8 cellular contexts compared by ENCODE assay signal in the genomic region with DNA sequence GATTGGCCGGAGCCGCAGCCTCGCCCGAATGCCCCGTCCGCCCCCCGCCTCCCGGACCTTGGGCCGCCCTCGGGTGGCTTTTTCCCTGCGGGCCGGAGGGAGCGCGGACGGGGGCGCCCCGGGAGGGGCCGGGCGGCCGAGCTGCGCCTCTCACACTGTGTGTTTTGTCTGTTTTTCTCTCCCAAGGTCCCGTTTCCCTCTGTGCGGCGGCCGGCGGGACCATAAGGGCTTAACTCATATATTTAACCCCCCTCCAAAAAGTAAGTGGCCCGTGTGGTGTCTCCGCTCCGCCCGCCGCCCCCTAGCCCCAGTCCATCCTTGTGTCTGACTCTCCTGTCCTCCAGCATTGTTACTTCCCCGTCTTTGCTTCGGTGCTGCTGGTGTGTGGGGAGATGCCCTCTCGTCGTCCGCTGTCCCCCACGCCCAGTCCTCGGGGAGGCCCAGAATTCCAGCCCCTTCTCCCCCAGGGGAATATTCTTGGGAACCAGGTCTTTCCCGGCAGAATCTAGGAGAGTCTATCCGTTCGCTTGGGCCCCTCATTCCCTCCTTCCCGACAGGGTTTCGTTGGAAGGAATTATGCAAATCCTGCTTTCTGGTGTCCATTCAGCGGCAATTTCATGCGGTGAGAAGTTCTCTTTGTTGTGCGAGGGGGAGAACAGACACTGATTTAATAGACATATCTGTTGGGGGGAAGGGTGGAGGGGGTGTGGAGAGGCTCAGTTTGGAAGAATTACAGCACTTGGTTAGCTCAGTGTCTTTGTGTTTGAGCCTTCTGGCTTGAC. TPM values are rescaled to one million over a fixed set of nuclear protein-coding genes. Genes with fewer than 3 reads are reported as not detected.
DNase-seq lines count a peak whose midpoint lies in the region; ATAC-seq and TF ChIP-seq lines count a peak whose summit lies in the region.

No MANE protein-coding gene starts in this region.

- no peak for TF ChIP-seq CTCF in BE2C (IDR thresholded peaks at IDR 0.05; ENCODE audit: low read depth, low read length)
- no peak for TF ChIP-seq CTCF in VCaP (conservative IDR thresholded peaks at IDR 0.05)
- TF ChIP-seq CTCF in epithelial cell of esophagus (IDR thresholded peaks at IDR 0.05; ENCODE audit: insufficient read depth, low read depth, low read length, missing control alignments): no peak
- no peak for TF ChIP-seq CTCF in upper lobe of left lung (IDR thresholded peaks at IDR 0.05)

- H3K27ac ChIP-seq in VCaP: peak overlapping the region; percentile 92
- peak overlapping the region; percentile 96 for H3K27ac ChIP-seq in mucosa of rectum (ENCODE audit: low read depth in 2 of 2, low read length in 2 of 2)
- H3K27ac ChIP-seq in upper lobe of left lung: peak overlapping the region; percentile 94 to 99 (median 95)

- H3K9me3 ChIP-seq in BE2C: no peaks in the 10 kb centered on the region
- H3K9me3 ChIP-seq in mucosa of rectum (ENCODE audit: control insufficient read depth in 2 of 2, low read length in 2 of 2): no peaks in the 10 kb centered on the region
- H3K9me3 ChIP-seq in upper lobe of left lung: no peaks in the 10 kb centered on the region

- WGBS in upper lobe of left lung, 2 donors: 3 to 4% methylated on average over 24 to 26 of the region's 46 CpGs

- DNase-seq in BE2C (peak; percentile 33), HT-29 (ENCODE audit: low spot score) (peak; percentile 48), epithelial cell of esophagus (ENCODE audit: low read depth) (peak; percentile 40), upper lobe of left lung (peak in 1 of 2 donors; percentile 36), dedifferentiated amniotic fluid mesenchymal stem cell (ENCODE audit: extremely low spot score) (no peak)

- no peak for TF ChIP-seq EP300 in upper lobe of left lung (IDR thresholded peaks at IDR 0.05)

- peak overlapping the region; percentile 76 to 84 for H3K9ac ChIP-seq in mucosa of rectum (ENCODE audit: low read depth in 1 of 2, low read length in 2 of 2)

- H3K36me3 ChIP-seq in BE2C (no peaks in the 10 kb centered on the region; the same call in 1 of the 2 replicates), mucosa of rectum (ENCODE audit: control insufficient read depth in 2 of 2, insufficient read depth in 2 of 2, low read length in 2 of 2) (peaks cover 0 to 2% of the 10 kb centered on the region in 2 donors), upper lobe of left lung (no peaks in the 10 kb centered on the region)

- H3K27me3 ChIP-seq in BE2C (no peaks in the 10 kb centered on the region), mucosa of rectum (ENCODE audit: control insufficient read depth in 2 of 2, insufficient read depth in 2 of 2, low read length in 2 of 2) (no peaks in the 10 kb centered on the region), upper lobe of left lung (no peaks in the 10 kb centered on the region)

- H3K4me3 ChIP-seq in BE2C (ENCODE audit: low read depth, low read length): peak overlapping the region; percentile 83
- peak overlapping the region; percentile 68 for H3K4me3 ChIP-seq in epithelial cell of esophagus (ENCODE audit: low read length)
- peak overlapping the region; percentile 83 to 90 for H3K4me3 ChIP-seq in mucosa of rectum (ENCODE audit: low read length in 2 of 2)
- H3K4me3 ChIP-seq in upper lobe of left lung: peak overlapping the region; percentile 76 to 98 (median 92)

- H3K4me1 ChIP-seq in BE2C (peaks cover 7% of the 10 kb centered on the region), mucosa of rectum (ENCODE audit: control insufficient read depth in 2 of 2, insufficient read depth in 2 of 2, low read length in 2 of 2) (peaks cover 17 to 30% of the 10 kb centered on the region in 2 donors), upper lobe of left lung (peaks cover 20 to 53% (median 47%) of the 10 kb centered on the region in 4 donors)

- ATAC-seq in GM19025 (IDR thresholded peaks at IDR 0.05; ENCODE audit: low read depth, unreplicated experiment): peak; percentile 6
- peak; percentile 5 to 11 for ATAC-seq in upper lobe of left lung (ENCODE audit: low FRiP score in 2 of 2)

- TF ChIP-seq POLR2A in upper lobe of left lung (IDR thresholded peaks at IDR 0.05): no peak

RNA-seq across cellular contexts. Expression of gene LCOR, which starts 1.3 kb away (rescaled TPM):
- 6.2 TPM for polyA plus RNA-seq in BE2C (2012; ENCODE audit: insufficient read depth, insufficient read length, low read depth)
- total RNA-seq in HT-29 (2014; rRNA removed; shearing (Covaris generic)): 20.2 and 25.3 TPM in 2 replicates
- 10 to 100 TPM; 18.6 to 54.7 (median 28.0) TPM for total RNA-seq in upper lobe of left lung
